8 cellular contexts compared by ENCODE assay signal in the genomic region with DNA sequence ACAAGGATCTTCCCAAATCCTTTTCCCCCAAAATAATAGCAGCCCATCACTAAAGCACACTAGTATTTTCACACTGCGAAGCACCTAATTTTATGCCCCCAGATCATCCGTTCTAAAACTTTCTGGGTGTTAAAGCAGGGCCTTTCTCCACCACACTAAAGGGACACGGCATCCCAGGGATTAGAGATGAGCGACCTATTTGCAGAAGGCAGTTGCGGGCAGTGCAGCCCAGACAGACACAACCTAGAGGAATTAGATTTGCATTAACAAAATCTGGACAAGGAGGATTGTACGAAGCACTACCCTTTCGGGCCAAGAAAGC. TPM values are rescaled to one million over a fixed set of nuclear protein-coding genes. Genes with fewer than 3 reads are reported as not detected.
DNase-seq lines count a peak whose midpoint lies in the region; ATAC-seq, FAIRE-seq and TF ChIP-seq lines count a peak whose summit lies in the region.

No MANE protein-coding gene starts in this region.

- no peak overlapping the region for H4K91ac ChIP-seq in H1 (replicated peaks; ENCODE audit: insufficient read length, low read length)

- H3K23ac ChIP-seq in H1 (ENCODE audit: insufficient read length), result no peak overlapping the region

- 2% methylated on average over 7 of the region's 7 CpGs; no CpG with 5 or more reads in 1 of the 2 experiments for WGBS in H1 (ENCODE audit: extremely low coverage in 1 of 2, insufficient coverage in 1 of 2, insufficient read length in 1 of 2, insufficient replicate concordance in 2 of 2, low coverage in 1 of 2, low lambda C conversion rate in 2 of 2, missing lambda C conversion rate in 1 of 2), 2 experiments

- peak overlapping the region; percentile 95 for H2AFZ ChIP-seq in H1 (ENCODE audit: low read length)

- H3K27me3 ChIP-seq in BLaER1 treated with 17β-estradiol and CSF1 and Interleukin-3, amounts not matched to agents 10 nM and 100 nM, result no peaks in the 10 kb centered on the region
- H3K27me3 ChIP-seq in NT2/D1 (ENCODE audit: insufficient read depth, insufficient read length) (no peaks in the 10 kb centered on the region), H1 (replicated peaks in 1 of 4; ENCODE audit: control insufficient read depth in 3 of 4, extremely low read depth in 1 of 4, insufficient read depth in 3 of 4, low read length in 3 of 4) (no peaks in the 10 kb centered on the region)

- H2BK120ac ChIP-seq in H1 (replicated peaks; ENCODE audit: low read depth, low read length), result no peak overlapping the region

- H3K9me3 Mint-ChIP-seq in neural crest cell, result no peaks in the 10 kb centered on the region

- H3K27me3 Mint-ChIP-seq in neural crest cell (ENCODE audit: low read depth), result no peaks in the 10 kb centered on the region

- no peak for TF ChIP-seq EP300 in H1 (IDR thresholded peaks at IDR 0.05; ENCODE audit: borderline replicate concordance in 1 of 2, low read depth in 2 of 2, low read length in 2 of 2)

- CTCF ChIA-PET in H1 (lab: Charles Lee; ENCODE audit: partially characterized antibody), result interaction anchor here (0.7 to 3.1 kb wide), 25 partner anchors 9 to 295 kb away, joined by 3 to 33 read pairs (median 4); partner anchors contain the start of genes ASNSD1, ORMDL1 and PMS1

- no peak for ATAC-seq in HG02759 (IDR thresholded peaks at IDR 0.05; ENCODE audit: unreplicated experiment)

- H2BK5ac ChIP-seq in H1 (ENCODE audit: low read depth, low read length), result peak overlapping the region; percentile 87; the same call in 1 of the 2 replicates

- POLR2A ChIA-PET in H1 (lab: Charles Lee; ENCODE audit: partially characterized antibody), result interaction anchor here (0.8 to 4.3 kb wide), 9 partner anchors 12 to 418 kb away, joined by 3 to 28 read pairs (median 4); partner anchors contain the start of genes ORMDL1, PMS1 and WDR75

- H3K79me2 ChIP-seq in H1 (ENCODE audit: control insufficient read depth in 1 of 2, insufficient read depth in 2 of 2, low read length in 2 of 2), result no peaks in the 10 kb centered on the region

- no peak overlapping the region for H3K14ac ChIP-seq in H1 (ENCODE audit: insufficient read length)

- H3K36me3 ChIP-seq in BLaER1 treated with 17β-estradiol and CSF1 and Interleukin-3, amounts not matched to agents 10 nM and 100 nM, result peaks cover 10 to 25% (median 12%) of the 10 kb centered on the region in 11 experiments
- peaks cover 8% of the 10 kb centered on the region for H3K36me3 ChIP-seq in NT2/D1 (ENCODE audit: insufficient read depth, insufficient read length, low read length)
- peaks cover 0 to 6% (median 0%) of the 10 kb centered on the region in 4 experiments; a peak in 2 of 8 replicates for H3K36me3 ChIP-seq in H1 (ENCODE audit: control insufficient read depth in 2 of 4, insufficient read depth in 4 of 4, low read length in 3 of 4)

- H3K27ac Mint-ChIP-seq in neural crest cell (ENCODE audit: unreplicated experiment), result peak overlapping the region; percentile 99

- H2BK15ac ChIP-seq in H1 (ENCODE audit: low read length), result no peak overlapping the region

- H3K4me3 ChIP-seq in BLaER1 treated with 17β-estradiol and CSF1 and Interleukin-3, amounts not matched to agents 10 nM and 100 nM, result peak overlapping the region; percentile 72 to 83 (median 77)
- H3K4me3 ChIP-seq in NT2/D1 (ENCODE audit: insufficient read length, low read depth), result peak overlapping the region; percentile 58
- peak overlapping the region; percentile 81 to 91 (median 88) for H3K4me3 ChIP-seq in H1 (ENCODE audit: extremely low read depth in 1 of 4, insufficient read depth in 2 of 4, low read depth in 3 of 4, low read length in 4 of 4)

- DNase-seq in NT2/D1 (ENCODE audit: low read depth, low spot score) (no peak), H1 (ENCODE audit: low read depth in 1 of 2, low spot score in 2 of 2) (no peak), neural crest cell (ENCODE audit: low read depth, low spot score) (no peak), germinal center (ENCODE audit: low spot score) (no peak), frontal cortex (ENCODE audit: low spot score in 2 of 2) (no peak)
- DNase-seq in activated CD4-positive, CD25-positive, alpha-beta regulatory T cell treated with anti-CD3 and anti-CD28 coated beads, Interleukin-2, amount 50 U/mL, for 72 hours, result no peak

- peak overlapping the region; percentile 78 to 90 (median 83) for H3K9ac ChIP-seq in BLaER1 treated with 17β-estradiol and CSF1 and Interleukin-3, amounts not matched to agents 10 nM and 100 nM
- H3K9ac ChIP-seq in NT2/D1 (ENCODE audit: insufficient read length, low read depth), result peak overlapping the region; percentile 82
- peak overlapping the region; percentile 86 to 91 (median 90) for H3K9ac ChIP-seq in H1 (replicated peaks in 1 of 4; ENCODE audit: extremely low read depth in 1 of 4, low read depth in 3 of 4, low read length in 3 of 4)

- TF ChIP-seq POLR2A in H1 (IDR thresholded peaks at IDR 0.05; ENCODE audit: control extremely low read depth in 1 of 2, low read depth in 2 of 2, low read length in 2 of 2), result no peak

- no peak for TF ChIP-seq RAD21 in H1 (IDR thresholded peaks at IDR 0.05 in 1 of 2, conservative IDR thresholded peaks at IDR 0.05 in 1 of 2; ENCODE audit: low read depth in 2 of 2, low read length in 2 of 2)

- H3K18ac ChIP-seq in H1 (ENCODE audit: extremely low read depth, low read length), result peak overlapping the region; percentile 34; the same call in 1 of the 2 replicates

- no peaks in the 10 kb centered on the region for H3K23me2 ChIP-seq in H1 (ENCODE audit: low read depth, low read length)

- peak overlapping the region; percentile 34 to 89 (median 83); a peak in 21 of 22 replicates for H3K27ac ChIP-seq in BLaER1 treated with 17β-estradiol and CSF1 and Interleukin-3, amounts not matched to agents 10 nM and 100 nM
- H3K27ac ChIP-seq in H1 (ENCODE audit: low read depth, low read length), result peak overlapping the region; percentile 85; the same call in 1 of the 2 replicates

- TF ChIP-seq CTCF in H1 (IDR thresholded peaks at IDR 0.05; ENCODE audit: control extremely low read depth in 1 of 3, insufficient read depth in 1 of 3, low read depth in 1 of 3, low read length in 3 of 3), result no peak
- TF ChIP-seq CTCF in neural crest cell (conservative IDR thresholded peaks at IDR 0.05), result no peak

- H3K36me3 Mint-ChIP-seq in neural crest cell (ENCODE audit: low read depth), result peaks cover 16% of the 10 kb centered on the region

- no peak overlapping the region for H2AK5ac ChIP-seq in H1 (ENCODE audit: low read depth, low read length)

- FAIRE-seq in H1 (lab: Jason Lieb, UNC) (no peak), frontal cortex (lab: Jason Lieb, UNC) (no peak)

- H4K8ac ChIP-seq in H1 (ENCODE audit: extremely low read depth, insufficient read depth, low read length), result peak overlapping the region; percentile 68; the same call in 1 of the 2 replicates

- H3K9me3 ChIP-seq in BLaER1 treated with 17β-estradiol and CSF1 and Interleukin-3, amounts not matched to agents 10 nM and 100 nM (replicated peaks in 1 of 11), result no peaks in the 10 kb centered on the region
- H3K9me3 ChIP-seq in NT2/D1 (ENCODE audit: insufficient read depth, low read length), result no peaks in the 10 kb centered on the region
- no peaks in the 10 kb centered on the region for H3K9me3 ChIP-seq in H1 (ENCODE audit: insufficient read depth in 2 of 2, low read depth in 1 of 2, low read length in 1 of 2)

- peak overlapping the region; percentile 82 for H4K5ac ChIP-seq in H1 (ENCODE audit: insufficient read length, low read depth, low read length)

- no peak overlapping the region for H2BK12ac ChIP-seq in H1 (ENCODE audit: low read depth, low read length)

- H3K79me1 ChIP-seq in H1 (ENCODE audit: low read depth, low read length), result no peaks in the 10 kb centered on the region

- no peaks in the 10 kb centered on the region for H4K20me1 ChIP-seq in BLaER1 treated with 17β-estradiol and CSF1 and Interleukin-3, amounts not matched to agents 10 nM and 100 nM
- no peaks in the 10 kb centered on the region for H4K20me1 ChIP-seq in H1 (replicated peaks in 1 of 2; ENCODE audit: control insufficient read depth in 1 of 2, insufficient read depth in 2 of 2, low read length in 2 of 2)

- H3K4me3 Mint-ChIP-seq in neural crest cell, result peak overlapping the region; percentile 98

- no peak overlapping the region for H2BK20ac ChIP-seq in H1 (ENCODE audit: low read length)

- H3K56ac ChIP-seq in H1 (replicated peaks; ENCODE audit: insufficient read length, low read depth, low read length), result peak overlapping the region; percentile 71

- peaks cover 13 to 23% (median 18%) of the 10 kb centered on the region in 10 experiments; a peak in 18 of 20 replicates for H3K4me1 ChIP-seq in BLaER1 treated with 17β-estradiol and CSF1 and Interleukin-3, amounts not matched to agents 10 nM and 100 nM
- no peaks in the 10 kb centered on the region for H3K4me1 ChIP-seq in NT2/D1 (ENCODE audit: insufficient read depth, insufficient read length)
- no peaks in the 10 kb centered on the region; a peak in 1 of 7 replicates for H3K4me1 ChIP-seq in H1 (replicated peaks in 1 of 4; ENCODE audit: control insufficient read depth in 3 of 4, insufficient read depth in 4 of 4, low read length in 3 of 4)

- peak overlapping the region; percentile 82 for H3K4ac ChIP-seq in H1 (replicated peaks; ENCODE audit: insufficient read length, low read depth, low read length)

- peaks cover 12% of the 10 kb centered on the region for H3K4me1 Mint-ChIP-seq in neural crest cell

- H3K4me2 ChIP-seq in BLaER1 treated with 17β-estradiol and CSF1 and Interleukin-3, amounts not matched to agents 10 nM and 100 nM, result peak overlapping the region; percentile 68 to 98 (median 82)
- H3K4me2 ChIP-seq in H1 (ENCODE audit: insufficient read depth in 1 of 2, low read depth in 2 of 2, low read length in 2 of 2), result peak overlapping the region; percentile 49 to 75

RNA-seq across cellular contexts. Expression of gene OSGEPL1, which starts 0.4 kb away (rescaled TPM):
- total RNA-seq in H1 (2021; fragmentation: NEBNext Ultra II Directional; extraction: Animal tissue kit (Norgen Biotek cat#: 25700)), result 11.8 and 15.7 TPM in 2 replicates
- polyA plus RNA-seq in H1 (2011; rRNA removed), result 4.8 and 7.1 TPM in 2 replicates
- 9.8 TPM for polyA plus RNA-seq in H1 (2011; cell fraction: cytosol; rRNA removed)
- polyA plus RNA-seq in H1 (2011; cell fraction: nucleus; rRNA removed), result 6.9 TPM
- polyA plus RNA-seq in H1 (2012, experiment 1 of 2), result 8.3 to 14.5 TPM (median 10.6 TPM) in 4 replicates
- polyA plus RNA-seq in H1 (2012, experiment 2 of 2), result 2.7 TPM
- polyA plus RNA-seq in H1 (2013, experiment 1 of 2), result 12.7 TPM
- 12.2 TPM for polyA plus RNA-seq in H1 (2013, experiment 2 of 2)
- 10.9 and 12.2 TPM in 2 replicates for polyA minus RNA-seq in H1 (2011; rRNA and poly(A)+ RNA removed)
- polyA minus RNA-seq in H1 (2011; cell fraction: cytosol; rRNA and poly(A)+ RNA removed), result 11.5 TPM
- 24.2 TPM for polyA minus RNA-seq in H1 (2011; cell fraction: nucleus; rRNA and poly(A)+ RNA removed)
- total RNA-seq in neural crest cell (21.1 and 24.1 TPM in 2 replicates), frontal cortex (26.1 TPM)

RNA-seq across cellular contexts. Expression of gene ORMDL1, which starts 21.9 kb away (rescaled TPM):
- 51.6 and 58.1 TPM in 2 replicates for total RNA-seq in H1 (2021; fragmentation: NEBNext Ultra II Directional; extraction: Animal tissue kit (Norgen Biotek cat#: 25700))
- 20.3 and 34.9 TPM in 2 replicates for polyA plus RNA-seq in H1 (2011; rRNA removed)
- polyA plus RNA-seq in H1 (2011; cell fraction: cytosol; rRNA removed), result 36.4 TPM
- polyA plus RNA-seq in H1 (2011; cell fraction: nucleus; rRNA removed), result 28.7 TPM
- 29.4 to 68.5 TPM (median 36.4 TPM) in 4 replicates for polyA plus RNA-seq in H1 (2012, experiment 1 of 2)
- polyA plus RNA-seq in H1 (2012, experiment 2 of 2), result 10.6 TPM
- 83.6 TPM for polyA plus RNA-seq in H1 (2013, experiment 1 of 2)
- 90.9 TPM for polyA plus RNA-seq in H1 (2013, experiment 2 of 2)
- polyA minus RNA-seq in H1 (2011; rRNA and poly(A)+ RNA removed), result 30.3 and 31.2 TPM in 2 replicates
- polyA minus RNA-seq in H1 (2011; cell fraction: cytosol; rRNA and poly(A)+ RNA removed), result 19.0 TPM
- polyA minus RNA-seq in H1 (2011; cell fraction: nucleus; rRNA and poly(A)+ RNA removed), result 46.5 TPM
- total RNA-seq in neural crest cell (62.8 and 68.0 TPM in 2 replicates), frontal cortex (45.2 TPM)

RNA-seq across cellular contexts. Expression of gene PMS1, which starts 22.1 kb away (rescaled TPM):
- total RNA-seq in H1 (2021; fragmentation: NEBNext Ultra II Directional; extraction: Animal tissue kit (Norgen Biotek cat#: 25700)), result 59.3 and 59.7 TPM in 2 replicates
- polyA plus RNA-seq in H1 (2011; rRNA removed), result 10.1 and 13.1 TPM in 2 replicates
- 19.1 TPM for polyA plus RNA-seq in H1 (2011; cell fraction: cytosol; rRNA removed)
- 21.2 TPM for polyA plus RNA-seq in H1 (2011; cell fraction: nucleus; rRNA removed)
- 16.7 to 33.0 TPM (median 20.8 TPM) in 4 replicates for polyA plus RNA-seq in H1 (2012, experiment 1 of 2)
- 3.1 TPM for polyA plus RNA-seq in H1 (2012, experiment 2 of 2)
- polyA plus RNA-seq in H1 (2013, experiment 1 of 2), result 39.6 TPM
- 36.5 TPM for polyA plus RNA-seq in H1 (2013, experiment 2 of 2)
- polyA minus RNA-seq in H1 (2011; rRNA and poly(A)+ RNA removed), result 27.1 and 53.6 TPM in 2 replicates
- 23.0 TPM for polyA minus RNA-seq in H1 (2011; cell fraction: cytosol; rRNA and poly(A)+ RNA removed)
- 58.2 TPM for polyA minus RNA-seq in H1 (2011; cell fraction: nucleus; rRNA and poly(A)+ RNA removed)
- total RNA-seq in neural crest cell (58.4 and 72.7 TPM in 2 replicates), frontal cortex (68.5 TPM)
